27 cellular contexts compared by ENCODE assay signal in the genomic region with DNA sequence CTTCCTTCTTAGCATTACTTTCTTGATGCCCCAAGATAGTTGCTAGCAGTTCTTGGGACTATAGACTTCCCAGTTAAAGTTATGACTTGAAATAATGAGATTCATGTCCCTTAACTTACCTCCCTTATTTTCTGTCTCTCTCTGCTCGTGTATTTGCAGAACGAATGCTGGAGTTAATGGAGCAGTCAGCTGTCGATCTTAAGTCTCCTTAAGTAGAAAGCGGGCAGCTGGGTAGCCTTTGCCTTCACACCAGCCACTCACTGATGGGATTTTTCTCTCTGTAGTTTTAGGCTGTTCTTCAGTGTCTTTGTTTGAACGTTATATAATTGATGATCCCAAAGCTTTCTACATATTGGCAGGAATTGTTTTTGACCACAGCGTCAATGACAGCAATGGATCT. TPM values are rescaled to one million over a fixed set of nuclear protein-coding genes. Genes with fewer than 3 reads are reported as not detected.
DNase-seq lines count a peak whose midpoint lies in the region; ATAC-seq, FAIRE-seq and TF ChIP-seq lines count a peak whose summit lies in the region.
"Had no signal": no experiment of that assay in that cellular context is flagged by ENCODE, and none has a peak within 500 bp of the region (broad histone marks: within the 10 kb centered on the region; RNA-seq: fewer than 3 reads in every experiment).

No MANE protein-coding gene starts in this region.

- H3K56ac ChIP-seq in H1 (replicated peaks; ENCODE audit: insufficient read length, low read depth, low read length), result no peak overlapping the region

- POLR2A ChIA-PET in H1 (lab: Charles Lee; ENCODE audit: partially characterized antibody), result no interaction called here

- H3K4me1 Mint-ChIP-seq in nephron, result peaks cover 45% of the 10 kb centered on the region
- H3K4me1 Mint-ChIP-seq: activated CD4-positive, alpha-beta memory T cell treated with anti-CD3 and anti-CD28 coated beads, Interleukin-2, amount 10 ng/mL, durations not matched to agents 7 days and 5 days; activated naive CD4-positive, alpha-beta T cell treated with anti-CD3 and anti-CD28 coated beads, Interleukin-2, amount 10 ng/mL, durations not matched to agents 7 days and 5 days; CD8-positive, alpha-beta memory T cell had no signal

- H3K4me3 Mint-ChIP-seq in nephron, result peak overlapping the region in 2 of 3 experiments; percentile 30 to 43
- H3K4me3 Mint-ChIP-seq: activated CD4-positive, alpha-beta memory T cell treated with anti-CD3 and anti-CD28 coated beads, Interleukin-2, amount 10 ng/mL, durations not matched to agents 7 days and 5 days; activated naive CD4-positive, alpha-beta T cell treated with anti-CD3 and anti-CD28 coated beads, Interleukin-2, amount 10 ng/mL, durations not matched to agents 7 days and 5 days; CD8-positive, alpha-beta memory T cell; memory B cell; stimulated activated memory B cell treated with anti-CD40 and anti-IgM and Interleukin-4, amounts not matched to agents 10 μg/mL and 1 μg/mL and 100 μg/mL, for 72 hours; type B pancreatic cell had no signal

- H3K36me3 ChIP-seq in H1 (ENCODE audit: control insufficient read depth in 2 of 4, insufficient read depth in 4 of 4, low read length in 3 of 4) (no peaks in the 10 kb centered on the region), pancreas (no peaks in the 10 kb centered on the region), heart right ventricle (peaks cover 0 to 3% (median 0%) of the 10 kb centered on the region in 9 donors)
- H3K36me3 ChIP-seq: neutrophil, prostate gland had no signal

- H3K4me2 ChIP-seq in H1 (ENCODE audit: insufficient read depth in 1 of 2, low read depth in 2 of 2, low read length in 2 of 2), result no peak overlapping the region

- WGBS in H1 (ENCODE audit: extremely low coverage in 1 of 2, insufficient coverage in 1 of 2, insufficient read length in 1 of 2, insufficient replicate concordance in 2 of 2, low coverage in 1 of 2, low lambda C conversion rate in 2 of 2, missing lambda C conversion rate in 1 of 2), 2 experiments, result 87% methylated on average over 6 of the region's 6 CpGs; no CpG with 5 or more reads in 1 of the 2 experiments
- 79% methylated on average over 6 of the region's 6 CpGs for WGBS in pancreas, 2 donors
- 57 to 67% methylated on average over 6 of the region's 6 CpGs for WGBS in heart right ventricle, 2 donors

- peaks cover 16% of the 10 kb centered on the region for H3K27me3 Mint-ChIP-seq in nephron (ENCODE audit: low read depth)

- H3K27me3 ChIP-seq in H1 (replicated peaks in 1 of 4; ENCODE audit: control insufficient read depth in 3 of 4, extremely low read depth in 1 of 4, insufficient read depth in 3 of 4, low read length in 3 of 4) (no peaks in the 10 kb centered on the region; a peak in 1 of 7 replicates), pancreas (no peaks in the 10 kb centered on the region), heart right ventricle (peaks cover 0 to 7% (median 0%) of the 10 kb centered on the region in 7 donors)

- H2AK5ac ChIP-seq in H1 (ENCODE audit: low read depth, low read length), result no peak overlapping the region

- H2AFZ ChIP-seq in H1 (ENCODE audit: low read length), result 0 out of 2 replicates have a peak overlapping the region, but pooled peaks have one; percentile 57

- FAIRE-seq in H1 (lab: Jason Lieb, UNC) (no peak), pancreas (lab: Jason Lieb, UNC) (no peak)
- FAIRE-seq: bronchial epithelial cell, colon, G401.6 had no signal

- no peak overlapping the region for H2BK12ac ChIP-seq in H1 (ENCODE audit: low read depth, low read length)

- no peak overlapping the region for H3K4me3 ChIP-seq in H1 (ENCODE audit: extremely low read depth in 1 of 4, insufficient read depth in 2 of 4, low read depth in 3 of 4, low read length in 4 of 4)
- no peak overlapping the region for H3K4me3 ChIP-seq in pancreas
- H3K4me3 ChIP-seq in heart right ventricle, result no peak overlapping the region
- H3K4me3 ChIP-seq: prostate gland had no signal

- H4K20me1 ChIP-seq in H1 (replicated peaks in 1 of 2; ENCODE audit: control insufficient read depth in 1 of 2, insufficient read depth in 2 of 2, low read length in 2 of 2), result no peaks in the 10 kb centered on the region

- no peak overlapping the region for H2BK20ac ChIP-seq in H1 (ENCODE audit: low read length)

- TF ChIP-seq CTCF in H1 (IDR thresholded peaks at IDR 0.05; ENCODE audit: control extremely low read depth in 1 of 3, insufficient read depth in 1 of 3, low read depth in 1 of 3, low read length in 3 of 3) (no peak), nephron (IDR thresholded peaks at IDR 0.05; ENCODE audit: unreplicated experiment in 3 of 3) (no peak), pancreas (IDR thresholded peaks at IDR 0.05) (no peak), heart right ventricle (IDR thresholded peaks at IDR 0.05) (no peak)

- H3K23me2 ChIP-seq in H1 (ENCODE audit: low read depth, low read length), result no peaks in the 10 kb centered on the region; the same call in 1 of the 2 replicates

- H3K4ac ChIP-seq in H1 (replicated peaks; ENCODE audit: insufficient read length, low read depth, low read length), result no peak overlapping the region

- no peaks in the 10 kb centered on the region for H3K9me3 Mint-ChIP-seq in nephron
- H3K9me3 Mint-ChIP-seq: activated CD4-positive, alpha-beta memory T cell treated with anti-CD3 and anti-CD28 coated beads, Interleukin-2, amount 10 ng/mL, durations not matched to agents 7 days and 5 days; activated naive CD4-positive, alpha-beta T cell treated with anti-CD3 and anti-CD28 coated beads, Interleukin-2, amount 10 ng/mL, durations not matched to agents 7 days and 5 days; CD8-positive, alpha-beta memory T cell; memory B cell; stimulated activated memory B cell treated with anti-CD40 and anti-IgM and Interleukin-4, amounts not matched to agents 10 μg/mL and 1 μg/mL and 100 μg/mL, for 72 hours; type B pancreatic cell had no signal

- CTCF ChIA-PET in H1 (lab: Charles Lee; ENCODE audit: partially characterized antibody), result no interaction called here

- no peaks in the 10 kb centered on the region for H3K9me3 ChIP-seq in H1 (ENCODE audit: insufficient read depth in 2 of 2, low read depth in 1 of 2, low read length in 1 of 2)
- H3K9me3 ChIP-seq in pancreas, result no peaks in the 10 kb centered on the region
- no peaks in the 10 kb centered on the region for H3K9me3 ChIP-seq in heart right ventricle
- H3K9me3 ChIP-seq: neutrophil, prostate gland had no signal

- no peak overlapping the region for H3K14ac ChIP-seq in H1 (ENCODE audit: insufficient read length)

- H3K18ac ChIP-seq in H1 (ENCODE audit: extremely low read depth, low read length), result no peak overlapping the region

- H4K8ac ChIP-seq in H1 (ENCODE audit: extremely low read depth, insufficient read depth, low read length), result no peak overlapping the region

- H2BK5ac ChIP-seq in H1 (ENCODE audit: low read depth, low read length), result no peak overlapping the region

- intact Hi-C loops in pancreas (cut with DNase I), result no loop called here
- intact Hi-C loops in heart right ventricle (cut with DNase I), result no loop called here

- H3K79me2 ChIP-seq in H1 (ENCODE audit: control insufficient read depth in 1 of 2, insufficient read depth in 2 of 2, low read length in 2 of 2), result no peaks in the 10 kb centered on the region

- no peak for TF ChIP-seq RAD21 in H1 (IDR thresholded peaks at IDR 0.05 in 1 of 2, conservative IDR thresholded peaks at IDR 0.05 in 1 of 2; ENCODE audit: low read depth in 2 of 2, low read length in 2 of 2)

- no peak overlapping the region for H4K5ac ChIP-seq in H1 (ENCODE audit: insufficient read length, low read depth, low read length)

- H3K23ac ChIP-seq in H1 (ENCODE audit: insufficient read length), result no peak overlapping the region

- H2BK120ac ChIP-seq in H1 (replicated peaks; ENCODE audit: low read depth, low read length), result no peak overlapping the region

- H3K4me1 ChIP-seq in H1 (replicated peaks in 1 of 4; ENCODE audit: control insufficient read depth in 3 of 4, insufficient read depth in 4 of 4, low read length in 3 of 4) (no peaks in the 10 kb centered on the region), pancreas (peaks cover 0 to 8% (median 5%) of the 10 kb centered on the region in 3 donors), heart right ventricle (peaks cover 0 to 17% (median 4%) of the 10 kb centered on the region in 9 donors)
- H3K4me1 ChIP-seq: prostate gland had no signal

- TF ChIP-seq POLR2A in H1 (IDR thresholded peaks at IDR 0.05; ENCODE audit: control extremely low read depth in 1 of 2, low read depth in 2 of 2, low read length in 2 of 2), result no peak

- peak overlapping the region; percentile 62 to 76 (median 75) for H3K27ac Mint-ChIP-seq in nephron
- H3K27ac Mint-ChIP-seq: activated CD4-positive, alpha-beta memory T cell treated with anti-CD3 and anti-CD28 coated beads, Interleukin-2, amount 10 ng/mL, durations not matched to agents 7 days and 5 days; activated naive CD4-positive, alpha-beta T cell treated with anti-CD3 and anti-CD28 coated beads, Interleukin-2, amount 10 ng/mL, durations not matched to agents 7 days and 5 days; CD8-positive, alpha-beta memory T cell; stimulated activated memory B cell treated with anti-CD40 and anti-IgM and Interleukin-4, amounts not matched to agents 10 μg/mL and 1 μg/mL and 100 μg/mL, for 72 hours; type B pancreatic cell had no signal

- no peak overlapping the region for H3K9ac ChIP-seq in H1 (replicated peaks in 1 of 4; ENCODE audit: extremely low read depth in 1 of 4, low read depth in 3 of 4, low read length in 3 of 4)

- no peak for ATAC-seq in HG03159 (IDR thresholded peaks at IDR 0.05; ENCODE audit: unreplicated experiment)
- ATAC-seq in pancreas, result no peak
- no peak for ATAC-seq in heart right ventricle
- ATAC-seq: left colon; stimulated activated memory B cell treated with anti-CD40 and anti-IgM and Interleukin-4, amounts not matched to agents 10 μg/mL and 1 μg/mL and 100 μg/mL, for 72 hours had no signal

- H3K27ac ChIP-seq in H1 (ENCODE audit: low read depth, low read length), result no peak overlapping the region
- no peak overlapping the region for H3K27ac ChIP-seq in pancreas
- no peak overlapping the region for H3K27ac ChIP-seq in heart right ventricle
- H3K27ac ChIP-seq: neutrophil, prostate gland had no signal

- no peaks in the 10 kb centered on the region for H3K36me3 Mint-ChIP-seq in nephron (ENCODE audit: low read depth)
- H3K36me3 Mint-ChIP-seq: activated naive CD4-positive, alpha-beta T cell treated with anti-CD3 and anti-CD28 coated beads, Interleukin-2, amount 10 ng/mL, durations not matched to agents 7 days and 5 days; CD8-positive, alpha-beta memory T cell; memory B cell; stimulated activated memory B cell treated with anti-CD40 and anti-IgM and Interleukin-4, amounts not matched to agents 10 μg/mL and 1 μg/mL and 100 μg/mL, for 72 hours; type B pancreatic cell had no signal

- H3K79me1 ChIP-seq in H1 (ENCODE audit: low read depth, low read length), result no peaks in the 10 kb centered on the region

- TF ChIP-seq EP300 in H1 (IDR thresholded peaks at IDR 0.05; ENCODE audit: borderline replicate concordance in 1 of 2, low read depth in 2 of 2, low read length in 2 of 2), result no peak

- peak; percentile 53 for DNase-seq in D341Med (ENCODE audit: low spot score)
- peak; percentile 53 for DNase-seq in NCI-H524 treated with DMSO at 0.1 percent for 48 hours (lab: John Stamatoyannopoulos, UW)
- DNase-seq in H1 (ENCODE audit: low read depth in 1 of 2, low spot score in 2 of 2), result no peak
- no peak for DNase-seq in NCI-H1436 (lab: John Stamatoyannopoulos, UW)
- no peak for DNase-seq in pancreas
- DNase-seq in heart right ventricle, result no peak
- DNase-seq: activated CD4-positive, alpha-beta memory T cell treated with anti-CD3 and anti-CD28 coated beads, Interleukin-2, amount 10 ng/mL, durations not matched to agents 7 days and 5 days; activated CD4-positive, alpha-beta T cell treated with anti-CD3 and anti-CD28 coated beads for 1 hour; activated CD8-positive, alpha-beta memory T cell treated with anti-CD3 and anti-CD28 coated beads, Interleukin-2, amount 50 U/mL, for 4 hours; activated naive CD4-positive, alpha-beta T cell treated with anti-CD3 and anti-CD28 coated beads, Interleukin-2, amount 10 ng/mL, durations not matched to agents 7 days and 5 days; CD8-positive, alpha-beta memory T cell; left colon; NCI-H1092; NCI-H1694 treated with DMSO at 0.1 percent for 48 hours; NCI-H446 treated with DMSO at 0.1 percent for 48 hours; substantia nigra; T-helper 2 cell had no signal

- H2BK15ac ChIP-seq in H1 (ENCODE audit: low read length), result no peak overlapping the region

- no peak overlapping the region for H4K91ac ChIP-seq in H1 (replicated peaks; ENCODE audit: insufficient read length, low read length)

RNA-seq across cellular contexts. Expression of a gene that starts 24.9 kb away (rescaled TPM):
- total RNA-seq in H1 (2021; fragmentation: NEBNext Ultra II Directional; extraction: Animal tissue kit (Norgen Biotek cat#: 25700)), result 7.9 TPM in 2 replicates
- polyA plus RNA-seq in H1 (2011; rRNA removed) (5.7 and 8.8 TPM in 2 replicates), pancreas (10 to 100 TPM; 22.6 to 22.8 TPM), heart right ventricle (1 to 10 TPM; 4.9 to 5.3 TPM)
- polyA plus RNA-seq in H1 (2011; cell fraction: cytosol; rRNA removed), result 6.4 TPM
- 17.6 TPM for polyA plus RNA-seq in H1 (2011; cell fraction: nucleus; rRNA removed)
- polyA plus RNA-seq in H1 (2012, experiment 1 of 2), result 4.8 to 8.5 TPM (median 7.4 TPM) in 4 replicates
- 6.6 TPM for polyA plus RNA-seq in H1 (2012, experiment 2 of 2)
- polyA plus RNA-seq in H1 (2013, experiment 1 of 2), result 8.7 TPM
- polyA plus RNA-seq in H1 (2013, experiment 2 of 2), result 8.9 TPM
- polyA minus RNA-seq in H1 (2011; rRNA and poly(A)+ RNA removed), result 7.5 and 10.6 TPM in 2 replicates
- polyA minus RNA-seq in H1 (2011; cell fraction: cytosol; rRNA and poly(A)+ RNA removed), result 5.0 TPM
- 6.9 TPM for polyA minus RNA-seq in H1 (2011; cell fraction: nucleus; rRNA and poly(A)+ RNA removed)
- total RNA-seq in pancreas (10 to 100 TPM; 12.7 to 26.5 (median 16.5) TPM), heart right ventricle (10 to 100 TPM in 3 of 10 donors, 1 to 10 TPM in 7; 7.7 to 12.5 (median 9.4) TPM)

Comparison
In these comparisons a context has a peak if more than half of its experiments do, and no peak if none do; other contexts are left out.
1. DNase-seq: peak in D341Med (single experiment) and NCI-H524 treated with DMSO at 0.1 percent for 48 hours (single experiment); none in H1 (0 of 2), NCI-H1436 (single experiment), pancreas (0 of 6) and heart right ventricle (0 of 2).